12 cellular contexts compared by ENCODE assay signal in genomic region chr3:14118400-14119165, GRCh38. TPM values are rescaled to one million over a fixed set of nuclear protein-coding genes. Genes with fewer than 3 reads are reported as not detected.
DNase-seq lines count a peak whose midpoint lies in the region; ATAC-seq and TF ChIP-seq lines count a peak whose summit lies in the region.
"Had no signal": no experiment of that assay in that cellular context is flagged by ENCODE, and none has a peak within 500 bp of the region (broad histone marks: within the 10 kb centered on the region; RNA-seq: fewer than 3 reads in every experiment).

No MANE protein-coding gene starts in this region.

- peak overlapping the region; percentile 26; the same call in 1 of the 2 replicates for H3K9ac ChIP-seq in IMR-90 (ENCODE audit: low read depth, low read length)

- in situ Hi-C loops in GM13977 (cut with MboI; ENCODE audit: low pct_unique_long_range_greater_than_20kb, low sequenced_read_pairs, unreplicated experiment) = no loop called here
- in situ Hi-C loops in IMR-90 (cut with MboI; ENCODE audit: low sequenced_read_pairs) = loop anchor here (25.0 kb wide), 2 partner anchors 231 to 631 kb away; partner anchors contain the start of genes HDAC11 and WNT7A

- CTCF ChIA-PET in IMR-90 (lab: Yijun Ruan, JAX) = no interaction called here

- H4K5ac ChIP-seq in IMR-90 (ENCODE audit: low read depth, low read length) = peak overlapping the region; percentile 1; the same call in 1 of the 2 replicates

- peak overlapping the region; percentile 10 for H2BK5ac ChIP-seq in IMR-90 (ENCODE audit: low read depth, low read length, poor library complexity, severe bottlenecking)

- no peak for TF ChIP-seq RAD21 in IMR-90 (IDR thresholded peaks at IDR 0.05; ENCODE audit: low read length)

- H3K36me3 ChIP-seq in IMR-90 (ENCODE audit: control insufficient read depth, insufficient read depth, low read length) = peaks cover 15% of the 10 kb centered on the region
- H3K36me3 ChIP-seq in lower lobe of right lung = peaks cover 44% of the 10 kb centered on the region

- peaks cover 12% of the 10 kb centered on the region; the same call in 1 of the 2 replicates for H3K9me1 ChIP-seq in IMR-90 (ENCODE audit: insufficient read depth, low read length)

- no peak for TF ChIP-seq CTCF in GM13977 (IDR thresholded peaks at IDR 0.05; ENCODE audit: extremely low read depth, insufficient read depth, missing control alignments)
- no peak for TF ChIP-seq CTCF in IMR-90 (conservative IDR thresholded peaks at IDR 0.05; ENCODE audit: low read depth, low read length)
- no peak for TF ChIP-seq CTCF in choroid plexus epithelial cell (conservative IDR thresholded peaks at IDR 0.05; ENCODE audit: low read depth, low read length)
- TF ChIP-seq CTCF in lower lobe of right lung (IDR thresholded peaks at IDR 0.05) = no peak

- 0 out of 2 replicates have a peak overlapping the region, but pooled peaks have one; percentile 32 for H3K14ac ChIP-seq in IMR-90 (replicated peaks; ENCODE audit: low read depth, low read length)

- H3K4me1 ChIP-seq in IMR-90 (ENCODE audit: control insufficient read depth, insufficient read depth, low read length) (peaks cover 6% of the 10 kb centered on the region), lower lobe of right lung (peaks cover 20% of the 10 kb centered on the region)

- 25% methylated on average over 6 of the region's 12 CpGs; no CpG with 5 or more reads in 1 of the 2 experiments for WGBS in IMR-90 (ENCODE audit: extremely low coverage in 2 of 2, insufficient read length in 1 of 2), 2 experiments

- H3K27me3 ChIP-seq in IMR-90 (ENCODE audit: control insufficient read depth, insufficient read depth, low read length) (no peaks in the 10 kb centered on the region), lower lobe of right lung (ENCODE audit: low read depth) (no peaks in the 10 kb centered on the region)
- H3K27me3 ChIP-seq: stomach had no signal

- intact Hi-C loops in IMR-90 (cut with micrococcal nuclease) = no loop called here
- intact Hi-C loops in lower lobe of right lung (cut with DNase I) = no loop called here

- H3K4ac ChIP-seq in IMR-90 (ENCODE audit: low read depth, low read length) = peak overlapping the region; percentile 25; the same call in 1 of the 2 replicates

- peak; percentile 81 for ATAC-seq in IMR-90 (ENCODE audit: low read depth)
- ATAC-seq in lower lobe of right lung = peak; percentile 38 to 63
- ATAC-seq in HG02588 (IDR thresholded peaks at IDR 0.05; ENCODE audit: unreplicated experiment) = no peak
- ATAC-seq: T-cell had no signal

- DNase-seq in GM13977 (ENCODE audit: low spot score) (peak; percentile 4), IMR-90 (peak; percentile 62), choroid plexus epithelial cell (ENCODE audit: low read depth) (peak; percentile 93), lower lobe of right lung (no peak), T1000 (lab: John Stamatoyannopoulos, UW) (no peak), AG20443 (ENCODE audit: low spot score) (no peak)
- DNase-seq: activated CD4-positive, alpha-beta T cell treated with anti-CD3 and anti-CD28 coated beads for 4 hours; NCI-H1105; stomach; T-cell had no signal

- H3K27ac ChIP-seq in IMR-90 (ENCODE audit: insufficient read depth, low read length) = peak overlapping the region; percentile 55; the same call in 1 of the 2 replicates
- peak overlapping the region; percentile 18 for H3K27ac ChIP-seq in lower lobe of right lung
- H3K27ac ChIP-seq: HL-60 had no signal

- dilution Hi-C loops in IMR-90 (cut with HindIII; ENCODE audit: low sequenced_read_pairs, unreplicated experiment) = no loop called here

- 0 out of 2 replicates have a peak overlapping the region, but pooled peaks have one; percentile 11 for H2BK120ac ChIP-seq in IMR-90 (ENCODE audit: low read depth, low read length)

- no peak overlapping the region for H2AK9ac ChIP-seq in IMR-90 (replicated peaks; ENCODE audit: low read depth, low read length, poor library complexity)

- no peaks in the 10 kb centered on the region for H4K20me1 ChIP-seq in IMR-90 (ENCODE audit: insufficient read depth, low read length)

- no peak overlapping the region for H3K56ac ChIP-seq in IMR-90 (ENCODE audit: extremely low read depth, insufficient read depth, low read length)

- H3K9me3 ChIP-seq in IMR-90 (ENCODE audit: control insufficient read depth, insufficient read depth, low read length) (no peaks in the 10 kb centered on the region), lower lobe of right lung (no peaks in the 10 kb centered on the region)
- H3K9me3 ChIP-seq: stomach had no signal

- H3K79me1 ChIP-seq in IMR-90 (ENCODE audit: low read depth in 1 of 2, low read length in 2 of 2) = peaks cover 21 to 29% of the 10 kb centered on the region in 2 experiments

- TF ChIP-seq POLR2A in IMR-90 (IDR thresholded peaks at IDR 0.05; ENCODE audit: low read depth, low read length) = no peak

- H2AK5ac ChIP-seq in IMR-90 (ENCODE audit: low read depth, low read length) = no peak overlapping the region

- H2AFZ ChIP-seq in IMR-90 (replicated peaks; ENCODE audit: low read length, poor library complexity) = peak overlapping the region; percentile 3

- H3K4me2 ChIP-seq in IMR-90 (ENCODE audit: low read depth, low read length) = peak overlapping the region; percentile 2; the same call in 1 of the 2 replicates

- no TSS peak for BruUV-seq in IMR-90 (replicated peaks; lab: Mats Ljungman, UMichigan)

- H2BK15ac ChIP-seq in IMR-90 (ENCODE audit: low read depth, low read length) = no peak overlapping the region

- H3K4me3 ChIP-seq in IMR-90 (ENCODE audit: insufficient read depth, low read depth, low read length) (no peak overlapping the region), choroid plexus epithelial cell (ENCODE audit: low read depth, low read length) (no peak overlapping the region), lower lobe of right lung (no peak overlapping the region)
- H3K4me3 ChIP-seq: stomach had no signal

- H3K18ac ChIP-seq in IMR-90 (ENCODE audit: low read depth, low read length) = 0 out of 2 replicates have a peak overlapping the region, but pooled peaks have one; percentile 1

- H4K8ac ChIP-seq in IMR-90 (ENCODE audit: low read depth in 2 of 2, low read length in 2 of 2) = peak overlapping the region; percentile 27 to 45; a peak in 1 of 4 replicates

- POLR2A ChIA-PET in IMR-90 (lab: Charles Lee; ENCODE audit: unreplicated experiment) = no interaction called here

- H4K91ac ChIP-seq in IMR-90 (ENCODE audit: insufficient read depth, low read depth, low read length) = peak overlapping the region; percentile 5; the same call in 1 of the 2 replicates

- no peak overlapping the region; the same call in 1 of the 2 replicates for H3K23ac ChIP-seq in IMR-90 (ENCODE audit: low read depth, low read length)

- no peak overlapping the region; the same call in 1 of the 2 replicates for H2BK20ac ChIP-seq in IMR-90 (ENCODE audit: low read depth, low read length)

TF ChIP-seq in IMR-90, 13 proteins besides CTCF, POLR2A, EP300 and RAD21:
- TF ChIP-seq NFE2L2 (IDR thresholded peaks at IDR 0.05; ENCODE audit: low read depth, low read length) = no peak
- TF ChIP-seq CEBPB (IDR thresholded peaks at IDR 0.05; ENCODE audit: low read depth, low read length) = peak; percentile 92
- TF ChIP-seq BHLHE40 (IDR thresholded peaks at IDR 0.05; ENCODE audit: low read depth, low read length) = no peak
- no peak for TF ChIP-seq RCOR1 (IDR thresholded peaks at IDR 0.05; ENCODE audit: insufficient replicate concordance, low read length)
- no peak for TF ChIP-seq SMC3 (IDR thresholded peaks at IDR 0.05; ENCODE audit: low read depth, low read length)
- no peak for TF ChIP-seq MAZ (IDR thresholded peaks at IDR 0.05; ENCODE audit: borderline replicate concordance, low read depth, low read length)
- no peak for TF ChIP-seq MAFK (IDR thresholded peaks at IDR 0.05; ENCODE audit: low read depth, low read length)
- no peak for TF ChIP-seq USF2 (IDR thresholded peaks at IDR 0.05; ENCODE audit: low read depth, low read length)

RNA-seq across cellular contexts. Expression of gene CHCHD4, which starts 6.1 kb away (rescaled TPM):
- total RNA-seq in IMR-90 (2012; rRNA removed) (9.0 and 12.2 TPM in 2 replicates), lower lobe of right lung (12.6 TPM)
- polyA plus RNA-seq in IMR-90 (2012; rRNA removed) = 7.4 and 9.8 TPM in 2 replicates
- 4.6 and 4.8 TPM in 2 replicates for polyA plus RNA-seq in IMR-90 (2012; cell fraction: cytosol; rRNA removed)
- polyA plus RNA-seq in IMR-90 (2012; cell fraction: nucleus; rRNA removed; ENCODE audit: low replicate concordance) = 1.3 and 5.0 TPM in 2 replicates

RNA-seq across cellular contexts. Expression of gene TMEM43, which starts 6.3 kb away (rescaled TPM):
- total RNA-seq in IMR-90 (2012; rRNA removed) (103 and 114 TPM in 2 replicates), lower lobe of right lung (73.7 TPM)
- 107 and 109 TPM in 2 replicates for polyA plus RNA-seq in IMR-90 (2012; rRNA removed)
- polyA plus RNA-seq in IMR-90 (2012; cell fraction: cytosol; rRNA removed) = 73.8 and 86.4 TPM in 2 replicates
- 97.1 and 98.5 TPM in 2 replicates for polyA plus RNA-seq in IMR-90 (2012; cell fraction: nucleus; rRNA removed; ENCODE audit: low replicate concordance)

RNA-seq across cellular contexts. Expression of gene XPC, which starts 59.8 kb away (rescaled TPM):
- 40.5 and 48.8 TPM in 2 replicates for total RNA-seq in IMR-90 (2012; rRNA removed)
- 27.6 and 30.9 TPM in 2 replicates for polyA plus RNA-seq in IMR-90 (2012; rRNA removed)
- polyA plus RNA-seq in IMR-90 (2012; cell fraction: cytosol; rRNA removed) = 17.6 and 18.4 TPM in 2 replicates
- polyA plus RNA-seq in IMR-90 (2012; cell fraction: nucleus; rRNA removed; ENCODE audit: low replicate concordance) = 62.0 and 94.0 TPM in 2 replicates
- 31.8 TPM for total RNA-seq in lower lobe of right lung

Comparison
In these comparisons a context has a peak if more than half of its experiments do, and no peak if none do; other contexts are left out.
1. DNase-seq: peak in GM13977 (single experiment), IMR-90 (single experiment) and choroid plexus epithelial cell (single experiment); none in lower lobe of right lung (single experiment), T1000 (single experiment) and AG20443 (single experiment).